ENCODE assay signal across 10 cellular contexts in genomic region chr1:199545780-199546179, GRCh38.
DNase-seq lines count a peak whose midpoint lies in the region; ATAC-seq, FAIRE-seq and TF ChIP-seq lines count a peak whose summit lies in the region.
"Had no signal": no experiment of that assay in that cellular context is flagged by ENCODE, and none has a peak within 500 bp of the region (broad histone marks: within the 10 kb centered on the region; RNA-seq: fewer than 3 reads in every experiment).

No MANE protein-coding gene starts in this region.

- intact Hi-C loops in K562 (cut with micrococcal nuclease) = loop anchor here (10.0 kb wide), 1 partner anchor 771 kb away; no protein-coding TSS in a partner anchor

- H2AFZ ChIP-seq in K562 (ENCODE audit: low read depth, low read length) = no peak overlapping the region

- 0% methylated on average over 1 of the region's 1 CpG for WGBS in K562 (ENCODE audit: insufficient coverage, low coverage, missing lambda C conversion rate)

- no peaks in the 10 kb centered on the region for H3K27me3 ChIP-seq in K562 (ENCODE audit: control insufficient read depth in 2 of 2, insufficient read depth in 2 of 2, low read length in 2 of 2)
- H3K27me3 ChIP-seq: esophagus squamous epithelium had no signal

- DNase-seq in SIG-M5 treated with dmso at 0.1 percent for 504 hours (lab: John Stamatoyannopoulos, UW; ENCODE audit: unreplicated experiment) (peak; percentile 39), SIG-M5 (lab: John Stamatoyannopoulos, UW) (no peak), K562 (ENCODE audit: extremely low read depth in 1 of 4, low spot score in 3 of 4) (peak in 1 of 4 experiments; percentile 3), retinal pigment epithelial cell (ENCODE audit: low read depth) (no peak), NCI-H1436 treated with DMSO at 0.1 percent for 48 hours (lab: John Stamatoyannopoulos, UW) (no peak), retina (no peak)
- no peak for DNase-seq in central memory CD4-positive, alpha-beta T cell
- DNase-seq: activated B cell treated with CpG ODN at 0.5 μM for 24 hours, esophagus squamous epithelium had no signal

- no peaks in the 10 kb centered on the region for H3K9me1 ChIP-seq in K562 (ENCODE audit: control insufficient read depth, insufficient read depth, low read length)

- H3K9ac ChIP-seq in K562 (ENCODE audit: insufficient read depth in 1 of 2, low read depth in 2 of 2, low read length in 2 of 2) = no peak overlapping the region

- H3K4me1 ChIP-seq in K562 (replicated peaks in 1 of 2; ENCODE audit: control insufficient read depth in 2 of 2, insufficient read depth in 2 of 2, low read length in 2 of 2) = no peaks in the 10 kb centered on the region
- H3K4me1 ChIP-seq: esophagus squamous epithelium had no signal

- POLR2A ChIA-PET in K562 (lab: Yijun Ruan, JAX) = no interaction called here

- CTCF ChIA-PET in K562 (lab: Yijun Ruan, JAX; ENCODE audit: low intra/inter-chr PET ratio) = no interaction called here

- TF ChIP-seq RAD21 in K562 (CRISPR knock-in tag; conservative IDR thresholded peaks at IDR 0.05 in 1 of 2, IDR thresholded peaks at IDR 0.05 in 1 of 2) = peak in 1 of 2 experiments; percentile 41; a peak in 2 of 4 replicates

- TF ChIP-seq POLR2A in K562 (conservative IDR thresholded peaks at IDR 0.05) = no peak

- no peak for FAIRE-seq in K562 (lab: Jason Lieb, UNC)

- in situ Hi-C loops in K562 (cut with MboI) = no loop called here

- no peaks in the 10 kb centered on the region for H4K20me1 ChIP-seq in K562 (replicated peaks; ENCODE audit: control insufficient read depth, insufficient read depth, low read length)

- BruUV-seq in K562 (replicated peaks; lab: Mats Ljungman, UMichigan) = no TSS peak

- 0 out of 6 replicates have a peak, but pooled peaks of 2 of the 3 experiments have one; percentile 2 to 15 for TF ChIP-seq CTCF in K562 (IDR thresholded peaks at IDR 0.05 in 2 of 3, conservative IDR thresholded peaks at IDR 0.05 in 1 of 3; ENCODE audit: insufficient read depth in 2 of 3, low read depth in 1 of 3, low read length in 3 of 3)
- peak; percentile 32 for TF ChIP-seq CTCF in retinal pigment epithelial cell (conservative IDR thresholded peaks at IDR 0.05; ENCODE audit: low read depth, low read length)

- H3K4me2 ChIP-seq in K562 (ENCODE audit: insufficient read depth, low read length) = no peak overlapping the region

- H3K79me2 ChIP-seq in K562 (ENCODE audit: control insufficient read depth, insufficient read depth, low read length) = no peaks in the 10 kb centered on the region

- peaks cover 2% of the 10 kb centered on the region; the same call in 1 of the 2 replicates for H3K9me3 ChIP-seq in K562 (replicated peaks; ENCODE audit: control insufficient read depth, insufficient read depth, low read depth, low read length)
- H3K9me3 ChIP-seq: esophagus squamous epithelium had no signal

- no peak for TF ChIP-seq EP300 in K562 (IDR thresholded peaks at IDR 0.05; ENCODE audit: low read length)

- H3K4me3 ChIP-seq in K562 (no peak overlapping the region), retinal pigment epithelial cell (ENCODE audit: low read length) (no peak overlapping the region)
- H3K4me3 ChIP-seq: esophagus squamous epithelium had no signal

- no peak overlapping the region for H3K27ac ChIP-seq in K562 (ENCODE audit: extremely low read depth, low read depth, low read length)
- H3K27ac ChIP-seq: esophagus squamous epithelium had no signal

- ATAC-seq in HG03378 (IDR thresholded peaks at IDR 0.05; ENCODE audit: unreplicated experiment) = peak; percentile 49
- no peak for ATAC-seq in K562

- H3K36me3 ChIP-seq in K562 (ENCODE audit: control insufficient read depth, insufficient read depth, low read length) = no peaks in the 10 kb centered on the region
- H3K36me3 ChIP-seq: esophagus squamous epithelium had no signal

TF ChIP-seq in K562, 482 proteins besides CTCF, POLR2A, EP300 and RAD21:
- TF ChIP-seq DACH1 (IDR thresholded peaks at IDR 0.05; ENCODE audit: partially characterized antibody) (no peak), BHLHE40 (IDR thresholded peaks at IDR 0.05; ENCODE audit: low read length) (no peak), KDM1A (IDR thresholded peaks at IDR 0.05) (no peak), ZNF586 (CRISPR knock-in tag; conservative IDR thresholded peaks at IDR 0.05) (no peak)
